Comparison of ENCODE assay signal across 8 cellular contexts in the genomic region with DNA sequence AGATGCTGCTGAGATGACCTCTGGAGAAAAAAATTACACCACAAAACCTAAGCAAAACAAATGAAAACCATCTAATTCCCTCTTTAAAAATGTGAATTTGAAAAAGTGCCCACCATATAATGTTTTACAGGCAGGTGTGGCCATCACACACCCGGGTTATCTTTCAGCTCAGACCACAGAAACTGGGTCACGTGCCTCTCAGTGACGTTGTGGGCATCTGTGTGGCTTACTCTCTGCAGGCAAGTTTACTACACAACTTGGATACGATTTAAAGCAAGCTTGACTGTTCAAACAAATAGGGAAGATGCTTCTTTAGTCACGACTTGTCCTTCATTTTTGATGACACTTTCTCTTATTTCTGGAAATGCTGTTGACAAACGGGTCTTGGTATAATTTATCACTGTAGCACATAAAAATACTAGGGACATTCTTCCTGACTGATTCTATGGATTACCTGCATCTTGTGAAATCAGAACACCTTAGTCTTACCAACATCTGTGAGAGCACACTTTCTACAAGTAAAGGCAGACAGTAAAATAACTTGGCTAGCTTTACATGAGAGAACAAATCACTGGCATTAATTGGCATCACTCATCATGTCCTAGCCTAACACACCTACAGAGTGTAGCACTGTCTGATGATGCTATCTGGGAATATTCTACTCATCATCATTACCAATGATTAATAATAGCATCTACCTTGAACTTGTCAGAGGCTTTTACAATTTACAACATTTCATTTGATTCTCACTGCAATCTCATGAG.
DNase-seq lines count a peak whose midpoint lies in the region; ATAC-seq and TF ChIP-seq lines count a peak whose summit lies in the region.

No MANE protein-coding gene starts in this region.

- DNase-seq in memory B cell (ENCODE audit: low spot score in 2 of 2) (no peak), ovary (no peak), iPS-NIHi11 (ENCODE audit: low spot score) (no peak), AML-193 (lab: John Stamatoyannopoulos, UW) (no peak), SKM-1 treated with dmso at 0.1 percent for 144 hours (lab: John Stamatoyannopoulos, UW; ENCODE audit: unreplicated experiment) (no peak)

- H3K27me3 ChIP-seq in ovary = no peaks in the 10 kb centered on the region

- H3K9me3 Mint-ChIP-seq in memory B cell = no peaks in the 10 kb centered on the region

- H3K4me1 Mint-ChIP-seq in memory B cell = peaks cover 6% of the 10 kb centered on the region

- intact Hi-C loops in ovary (cut with DNase I) = no loop called here

- H3K4me1 ChIP-seq in ovary (ENCODE audit: insufficient read depth) = no peaks in the 10 kb centered on the region

- no peaks in the 10 kb centered on the region for H3K36me3 ChIP-seq in ovary

- H3K4me3 Mint-ChIP-seq in memory B cell = no peak overlapping the region

- ATAC-seq in GM19324 (IDR thresholded peaks at IDR 0.05; ENCODE audit: low FRiP score, unreplicated experiment) (peak; percentile 100), HG03060 (IDR thresholded peaks at IDR 0.05; ENCODE audit: low read depth, unreplicated experiment) (peak; percentile 98), memory B cell (ENCODE audit: low read depth) (peak; percentile 93)
- peak; percentile 67 to 71 for ATAC-seq in activated CD4-positive, CD25-positive, alpha-beta regulatory T cell treated with anti-CD3 and anti-CD28 coated beads, Interleukin-2, amount 50 U/mL, for 24 hours

- no peak for TF ChIP-seq CTCF in ovary (IDR thresholded peaks at IDR 0.05)

- TF ChIP-seq POLR2A in ovary (IDR thresholded peaks at IDR 0.05) = no peak

- H3K36me3 Mint-ChIP-seq in memory B cell = no peaks in the 10 kb centered on the region

- no peak for TF ChIP-seq EP300 in ovary (IDR thresholded peaks at IDR 0.05)

- H3K27ac ChIP-seq in ovary = no peak overlapping the region

- WGBS in ovary, 3 donors = 52 to 63% (median 58%) methylated on average over 6 of the region's 6 CpGs

- no peaks in the 10 kb centered on the region for H3K27me3 Mint-ChIP-seq in memory B cell

- H3K27ac Mint-ChIP-seq in memory B cell = peak overlapping the region; percentile 48

- H3K9me3 ChIP-seq in ovary = no peaks in the 10 kb centered on the region

- no peak overlapping the region for H3K4me3 ChIP-seq in ovary
